ENCODE assay signal across 11 cellular contexts in genomic region chr5:72079288-72079687, GRCh38. TPM values are rescaled to one million over a fixed set of nuclear protein-coding genes. Genes with fewer than 3 reads are reported as not detected.
A peak's percentile ranks its signal among the peaks of the same experiment; 100 is the strongest.
DNase-seq lines count a peak whose midpoint lies in the region; ATAC-seq and TF ChIP-seq lines count a peak whose summit lies in the region.
"Had no signal": no experiment of that assay in that cellular context is flagged by ENCODE, and none has a peak within 500 bp of the region (broad histone marks: within the 10 kb centered on the region; RNA-seq: fewer than 3 reads in every experiment).

No MANE protein-coding gene starts in this region.

- H3K4me3 ChIP-seq in BJ (ENCODE audit: low read depth, low read length) (no peak overlapping the region), brain microvascular endothelial cell (ENCODE audit: low read depth, low read length) (no peak overlapping the region)

- in situ Hi-C loops in brain microvascular endothelial cell (cut with HindIII; ENCODE audit: low pct_ligation_motif_present, low sequenced_read_pairs) = no loop called here

- DNase-seq in BJ (ENCODE audit: low read depth) = no peak
- peak; percentile 23 for DNase-seq in HEK293T (ENCODE audit: extremely low spot score)
- no peak for DNase-seq in brain microvascular endothelial cell
- peak; percentile 37 for DNase-seq in left kidney (ENCODE audit: low read depth, low spot score)
- no peak for DNase-seq in NCI-H2171 (lab: John Stamatoyannopoulos, UW)
- no peak for DNase-seq in sciatic nerve (ENCODE audit: low spot score)
- DNase-seq: NCI-H1930; stimulated activated naive CD4-positive, alpha-beta T cell treated with Interleukin-2 at 50 U/mL for 16 hours had no signal

- intact Hi-C loops in sciatic nerve (cut with DNase I) = loop anchor here (5.0 kb wide), 1 partner anchor 182 kb away; no protein-coding TSS in a partner anchor

- ATAC-seq in HG03097 (IDR thresholded peaks at IDR 0.05; ENCODE audit: low FRiP score, unreplicated experiment) (no peak), sciatic nerve (no peak), HG02610 (IDR thresholded peaks at IDR 0.05; ENCODE audit: unreplicated experiment) (no peak)

- H3K36me3 ChIP-seq in BJ (ENCODE audit: control insufficient read depth, insufficient read depth, low read length) (no peaks in the 10 kb centered on the region), brain microvascular endothelial cell (replicated peaks) (no peaks in the 10 kb centered on the region)

- CTCF ChIA-PET in BJ (lab: Yijun Ruan, JAX) (no interaction called here), HEK293T (lab: Yijun Ruan, JAX) (interaction anchor here (0.9 kb wide), 1 partner anchor 266 kb away, joined by 3 read pairs; no protein-coding TSS in a partner anchor)

- POLR2A ChIA-PET in BJ (lab: Charles Lee) (no interaction called here), HEK293T (lab: Yijun Ruan, JAX) (no interaction called here)

- H3K27me3 ChIP-seq in BJ (ENCODE audit: control insufficient read depth, insufficient read depth, low read length) (no peaks in the 10 kb centered on the region), brain microvascular endothelial cell (replicated peaks) (no peaks in the 10 kb centered on the region)

- TF ChIP-seq CTCF in BJ (IDR thresholded peaks at IDR 0.05; ENCODE audit: insufficient read depth, low read depth, low read length) (0 out of 2 replicates have a peak, but pooled peaks have one; percentile 21), brain microvascular endothelial cell (IDR thresholded peaks at IDR 0.05; ENCODE audit: low read depth, low read length, missing control alignments) (peak; percentile 39)

- no peak overlapping the region for H3K27ac ChIP-seq in brain microvascular endothelial cell
- H3K27ac ChIP-seq: C4-2B had no signal

TF ChIP-seq in HEK293T, 16 proteins besides CTCF, POLR2A, EP300 and RAD21:
- TF ChIP-seq SUZ12 (IDR thresholded peaks at IDR 0.05) = no peak
- TF ChIP-seq TARDBP (IDR thresholded peaks at IDR 0.05) = no peak
- TF ChIP-seq PKNOX1 (IDR thresholded peaks at IDR 0.05) = peak; percentile 42; the same call in 1 of the 2 replicates

RNA-seq across cellular contexts. Expression of gene MAP1B, which starts 28.0 kb away (rescaled TPM):
- 27.1 and 30.9 TPM in 2 replicates for polyA plus RNA-seq in BJ (2011; rRNA removed)
- 101 and 174 TPM in 2 replicates for polyA minus RNA-seq in BJ (2011; rRNA and poly(A)+ RNA removed)
- 218 TPM for total RNA-seq in sciatic nerve

Comparison
In these comparisons a context has a peak if more than half of its experiments do, and no peak if none do; other contexts are left out.
1. DNase-seq: peak in HEK293T (single experiment) and left kidney (single experiment); none in BJ (single experiment), brain microvascular endothelial cell (single experiment), NCI-H2171 (single experiment) and sciatic nerve (single experiment).